Comparison of ENCODE assay signal across 1 cellular context in genomic region chr15:43541785-43542184, GRCh38.
TF ChIP-seq lines count a peak whose summit lies in the region.

No MANE protein-coding gene starts in this region.

TF ChIP-seq in H1, 55 proteins besides CTCF, POLR2A, EP300 and RAD21:
- TF ChIP-seq EZH2 (IDR thresholded peaks at IDR 0.05; ENCODE audit: low read depth, low read length, severe bottlenecking) (no peak), CEBPB (IDR thresholded peaks at IDR 0.05; ENCODE audit: low read depth, low read length) (peak; percentile 95), JUND (IDR thresholded peaks at IDR 0.05; ENCODE audit: low read length) (0 out of 2 replicates have a peak, but pooled peaks have one; percentile 12)
